Comparison of ENCODE assay signal across 9 cellular contexts in the genomic region with DNA sequence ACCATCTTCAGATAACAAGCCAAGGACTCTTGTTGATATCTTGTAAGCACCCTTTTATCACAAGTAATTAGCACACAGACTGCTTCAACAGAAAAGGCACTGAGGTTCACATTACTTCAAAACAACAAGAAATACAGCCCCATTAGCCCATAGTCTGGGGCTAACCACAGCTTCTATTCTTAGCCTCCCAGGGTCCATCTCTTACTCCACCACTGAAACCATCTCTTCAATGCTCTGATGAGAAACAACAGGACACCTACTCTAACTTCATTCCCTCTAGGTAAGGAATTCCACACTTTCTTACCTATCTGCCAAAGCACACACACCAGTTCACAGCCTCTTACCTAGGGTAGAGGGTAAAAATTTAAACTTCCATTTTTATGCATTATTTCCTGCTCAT. TPM values are rescaled to one million over a fixed set of nuclear protein-coding genes. Genes with fewer than 3 reads are reported as not detected.
A peak's percentile ranks its signal among the peaks of the same experiment; 100 is the strongest.
DNase-seq lines count a peak whose midpoint lies in the region; ATAC-seq, FAIRE-seq and TF ChIP-seq lines count a peak whose summit lies in the region.
"Had no signal": no experiment of that assay in that cellular context is flagged by ENCODE, and none has a peak within 500 bp of the region (broad histone marks: within the 10 kb centered on the region; RNA-seq: fewer than 3 reads in every experiment).

No MANE protein-coding gene starts in this region.

- no peaks in the 10 kb centered on the region for H3K79me2 ChIP-seq in fibroblast of lung (ENCODE audit: control insufficient read depth, insufficient read depth, low read length)

- H3K4me1 Mint-ChIP-seq in IgD-negative memory B cell: peaks cover 33 to 57% (median 41%) of the 10 kb centered on the region in 3 donors

- TF ChIP-seq POLR2A in lower leg skin (IDR thresholded peaks at IDR 0.05) (no peak), gastrocnemius medialis (IDR thresholded peaks at IDR 0.05) (no peak)

- H3K9me3 ChIP-seq in fibroblast of lung (ENCODE audit: control insufficient read depth, insufficient read depth, low read depth, low read length) (no peaks in the 10 kb centered on the region), gastrocnemius medialis (no peaks in the 10 kb centered on the region)

- H3K27me3 Mint-ChIP-seq in IgD-negative memory B cell: no peaks in the 10 kb centered on the region

- H3K4me2 ChIP-seq in fibroblast of lung (ENCODE audit: extremely low read depth, insufficient read depth, low read length): no peak overlapping the region

- H3K27ac Mint-ChIP-seq in IgD-negative memory B cell: peak overlapping the region; percentile 99 to 100 (median 99)

- DNase-seq in GM18507 (ENCODE audit: extremely low spot score, insufficient read length, low read depth) (no peak), fibroblast of lung (ENCODE audit: low read depth in 2 of 2) (no peak), lower leg skin (ENCODE audit: low spot score in 2 of 2) (no peak), gastrocnemius medialis (no peak), kidney glomerular epithelial cell (lab: John Stamatoyannopoulos, UW) (no peak)
- DNase-seq in stimulated activated CD4-positive, alpha-beta T cell treated with anti-CD3 and anti-CD28 coated beads, Interleukin-4, amount 100 ng/mL, for 1 hour: no peak
- DNase-seq: activated CD4-positive, alpha-beta T cell treated with anti-CD3 and anti-CD28 coated beads for 4 hours had no signal

- ATAC-seq in GM21717 (IDR thresholded peaks at IDR 0.05; ENCODE audit: unreplicated experiment): peak; percentile 53
- no peak for ATAC-seq in gastrocnemius medialis

- TF ChIP-seq CTCF in fibroblast of lung (conservative IDR thresholded peaks at IDR 0.05 in 1 of 2, IDR thresholded peaks at IDR 0.05 in 1 of 2; ENCODE audit: low read depth in 1 of 2, low read length in 2 of 2): no peak
- TF ChIP-seq CTCF in lower leg skin (IDR thresholded peaks at IDR 0.05): no peak
- TF ChIP-seq CTCF in gastrocnemius medialis (IDR thresholded peaks at IDR 0.05 in 4 of 5, conservative IDR thresholded peaks at IDR 0.05 in 1 of 5): no peak

- no peak overlapping the region for H3K9ac ChIP-seq in fibroblast of lung (ENCODE audit: insufficient read depth, low read length)

- H4K20me1 ChIP-seq in fibroblast of lung (ENCODE audit: control insufficient read depth, extremely low read depth, insufficient read depth, low read length): no peaks in the 10 kb centered on the region

- H3K4me1 ChIP-seq in fibroblast of lung (ENCODE audit: control insufficient read depth, extremely low read depth, insufficient read depth, low read length) (no peaks in the 10 kb centered on the region), gastrocnemius medialis (no peaks in the 10 kb centered on the region)

- H3K27me3 ChIP-seq in fibroblast of lung (ENCODE audit: control insufficient read depth, insufficient read depth, low read length): no peaks in the 10 kb centered on the region
- H3K27me3 ChIP-seq in gastrocnemius medialis: no peaks in the 10 kb centered on the region

- peak overlapping the region; percentile 84 to 93 (median 89) for H3K4me3 Mint-ChIP-seq in IgD-negative memory B cell

- H3K36me3 ChIP-seq in fibroblast of lung (ENCODE audit: control insufficient read depth, insufficient read depth, low read length): no peaks in the 10 kb centered on the region
- no peaks in the 10 kb centered on the region for H3K36me3 ChIP-seq in gastrocnemius medialis

- intact Hi-C loops in lower leg skin (cut with DNase I; ENCODE audit: low total_unique reads): no loop called here
- intact Hi-C loops in gastrocnemius medialis (cut with DNase I; ENCODE audit: low total_unique reads): no loop called here

- no peak overlapping the region for H3K4me3 ChIP-seq in fibroblast of lung (replicated peaks in 1 of 4; ENCODE audit: control extremely low read depth in 1 of 4, insufficient read depth in 1 of 4, low read depth in 3 of 4, low read length in 4 of 4)
- no peak overlapping the region for H3K4me3 ChIP-seq in lower leg skin (ENCODE audit: low read depth, poor library complexity, severe bottlenecking)
- no peak overlapping the region for H3K4me3 ChIP-seq in gastrocnemius medialis

- peaks cover 0 to 4% (median 0%) of the 10 kb centered on the region in 3 donors for H3K9me3 Mint-ChIP-seq in IgD-negative memory B cell

- no peaks in the 10 kb centered on the region for H3K36me3 Mint-ChIP-seq in IgD-negative memory B cell

- H3K27ac ChIP-seq in fibroblast of lung (ENCODE audit: insufficient read depth, low read length): peak overlapping the region; percentile 19
- no peak overlapping the region for H3K27ac ChIP-seq in gastrocnemius medialis

- peak; percentile 92 for FAIRE-seq in GM18507 (lab: Jason Lieb, UNC)

- H2AFZ ChIP-seq in fibroblast of lung (ENCODE audit: low read length): no peak overlapping the region

- in situ Hi-C loops in gastrocnemius medialis (cut with MboI; ENCODE audit: low sequenced_read_pairs in 4 of 4): no loop called here

RNA-seq across cellular contexts. Expression of gene CYTIP, which starts 26.4 kb away (rescaled TPM):
- 83.6 TPM for polyA plus RNA-seq in IgD-negative memory B cell
- total RNA-seq in fibroblast of lung: not detected in 2 replicates
- 0.17 TPM in 1 of 2 replicates, not detected in the other for polyA plus RNA-seq in fibroblast of lung
- not detected in 2 replicates for polyA plus RNA-seq in fibroblast of lung (2012)
- not detected in 2 replicates for polyA minus RNA-seq in fibroblast of lung (ENCODE audit: low replicate concordance)
- 10 to 100 TPM in 1 of 4 donors, 1 to 10 TPM in 3; 5.3 to 10.8 (median 7.1) TPM for total RNA-seq in lower leg skin
- 1 to 10 TPM in 3 of 4 donors, under 1 TPM in 1; 0.19 to 1.9 (median 1.6) TPM for total RNA-seq in gastrocnemius medialis
